ENCODE assay signal across 22 cellular contexts in the genomic region with DNA sequence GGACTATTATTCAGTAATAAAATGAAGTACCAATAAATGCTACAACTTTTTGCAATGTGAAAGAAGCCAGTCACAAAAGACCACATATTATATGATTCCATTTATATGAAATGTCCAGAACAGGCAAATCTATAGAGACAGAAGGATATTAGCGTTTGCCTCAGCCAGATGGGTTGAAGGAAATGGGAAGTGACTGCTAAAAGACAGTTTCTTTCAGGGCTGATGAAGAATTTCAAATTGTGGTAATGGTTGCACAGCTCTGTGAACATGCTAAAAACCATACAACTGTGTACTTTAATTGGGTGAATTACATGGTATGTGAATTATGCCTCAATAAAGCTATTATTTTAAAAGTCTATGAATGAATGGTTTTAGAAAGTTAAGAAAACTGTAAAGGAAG. TPM values are rescaled to one million over a fixed set of nuclear protein-coding genes. Genes with fewer than 3 reads are reported as not detected.
A peak's percentile ranks its signal among the peaks of the same experiment; 100 is the strongest.
DNase-seq lines count a peak whose midpoint lies in the region; ATAC-seq, FAIRE-seq and TF ChIP-seq lines count a peak whose summit lies in the region.
"Had no signal": no experiment of that assay in that cellular context is flagged by ENCODE, and none has a peak within 500 bp of the region (broad histone marks: within the 10 kb centered on the region; RNA-seq: fewer than 3 reads in every experiment).

No MANE protein-coding gene starts in this region.

- H3K27ac ChIP-seq in gastrocnemius medialis, result no peak overlapping the region

- intact Hi-C loops in gastrocnemius medialis (cut with DNase I; ENCODE audit: low total_unique reads), result loop anchor here (2.0 kb wide), 1 partner anchor 17 kb away; no protein-coding TSS in a partner anchor

- no peaks in the 10 kb centered on the region for H3K9me3 ChIP-seq in gastrocnemius medialis
- H3K9me3 ChIP-seq: SK-N-SH had no signal

- no peaks in the 10 kb centered on the region for H3K36me3 ChIP-seq in gastrocnemius medialis

- no peak for FAIRE-seq in HTR-8/SVneo (lab: Jason Lieb, UNC)

- TF ChIP-seq CTCF in gastrocnemius medialis (IDR thresholded peaks at IDR 0.05 in 4 of 5, conservative IDR thresholded peaks at IDR 0.05 in 1 of 5), result no peak

- DNase-seq in KBM-7, result peak; percentile 26
- peak; percentile 13 for DNase-seq in NAMALWA (ENCODE audit: low spot score)
- DNase-seq in OCI-M1 (lab: John Stamatoyannopoulos, UW), result peak; percentile 45
- DNase-seq in gastrocnemius medialis, result no peak
- no peak for DNase-seq in HTR-8/SVneo (ENCODE audit: insufficient read length, low spot score)
- no peak for DNase-seq in hypothalamus (lab: John Stamatoyannopoulos, UW)
- no peak for DNase-seq in islet precursor cell
- DNase-seq: CD4-positive, alpha-beta T cell; COR-L47; DMS 273 treated with DMSO at 0.1 percent for 48 hours; DMS79 treated with DMSO at 0.1 percent for 48 hours; GOT3; Karpas-422; NCI-H1105 treated with DMSO at 0.1 percent for 48 hours; NCI-H2029 treated with DMSO at 0.1 percent for 48 hours; NCI-H226; NCI-H510A treated with DMSO at 0.1 percent for 48 hours; NCI-H748 treated with DMSO at 0.1 percent for 48 hours; PC-3; SHP77; SK-N-SH had no signal

- no peak overlapping the region for H3K4me3 ChIP-seq in gastrocnemius medialis

- peaks cover 6 to 13% of the 10 kb centered on the region in 2 donors for H3K4me1 ChIP-seq in gastrocnemius medialis

- ATAC-seq in gastrocnemius medialis, result no peak
- ATAC-seq: HCT116 had no signal

- TF ChIP-seq POLR2A in gastrocnemius medialis (IDR thresholded peaks at IDR 0.05), result no peak

- H3K27me3 ChIP-seq in gastrocnemius medialis, result no peaks in the 10 kb centered on the region

- in situ Hi-C loops in KBM-7 (cut with MboI; ENCODE audit: low pct_unique_long_range_greater_than_20kb, low sequenced_read_pairs), result no loop called here
- in situ Hi-C loops in gastrocnemius medialis (cut with MboI; ENCODE audit: low sequenced_read_pairs in 4 of 4), result no loop called here

RNA-seq across cellular contexts. Expression of gene REEP3, which starts 23.9 kb away (rescaled TPM):
- 10 to 100 TPM; 22.8 to 36.7 (median 32.1) TPM for total RNA-seq in gastrocnemius medialis

RNA-seq across cellular contexts. Expression of gene JMJD1C, which starts 31.5 kb away (rescaled TPM):
- total RNA-seq in gastrocnemius medialis, result 10 to 100 TPM; 22.5 to 74.1 (median 46.9) TPM

Comparison
In these comparisons a context has a peak if more than half of its experiments do, and no peak if none do; other contexts are left out.
1. DNase-seq: peak in KBM-7 (single experiment), NAMALWA (single experiment) and OCI-M1 (single experiment); none in gastrocnemius medialis (0 of 2), HTR-8/SVneo (single experiment), hypothalamus (0 of 51) and islet precursor cell (single experiment).